1 cellular context compared by ENCODE assay signal in genomic region chr13:25906211-25906661, GRCh38.
TF ChIP-seq lines count a peak whose summit lies in the region.

No MANE protein-coding gene starts in this region.

TF ChIP-seq in H1, 55 proteins besides CTCF, POLR2A, EP300 and RAD21 (continued from another document):
- TF ChIP-seq ATF2 (IDR thresholded peaks at IDR 0.05; ENCODE audit: low read length) (no peak), CHD7 (IDR thresholded peaks at IDR 0.05; ENCODE audit: insufficient replicate concordance, low read length) (no peak), CBX8 (IDR thresholded peaks at IDR 0.05; ENCODE audit: borderline replicate concordance, low read depth, low read length) (no peak)
